8 cellular contexts compared by ENCODE assay signal in genomic region chr11:15208570-15209222, GRCh38.
A peak's percentile ranks its signal among the peaks of the same experiment; 100 is the strongest.
DNase-seq lines count a peak whose midpoint lies in the region; ATAC-seq, FAIRE-seq and TF ChIP-seq lines count a peak whose summit lies in the region.

No MANE protein-coding gene starts in this region.

- no peaks in the 10 kb centered on the region for H3K9me3 ChIP-seq in kidney (ENCODE audit: control insufficient read depth in 1 of 2, low read length in 2 of 2)

- no peaks in the 10 kb centered on the region for H3K36me3 ChIP-seq in bronchial epithelial cell (ENCODE audit: control insufficient read depth, insufficient read depth, low read length)
- H3K36me3 ChIP-seq in kidney (ENCODE audit: control insufficient read depth in 1 of 2, insufficient read depth in 2 of 2, low read length in 2 of 2) = no peaks in the 10 kb centered on the region

- H3K4me1 ChIP-seq in kidney (ENCODE audit: control insufficient read depth in 1 of 2, insufficient read depth in 1 of 2, low read depth in 1 of 2, low read length in 2 of 2) = peaks cover 0 to 4% of the 10 kb centered on the region in 2 donors

- intact Hi-C loops in kidney (cut with DNase I) = no loop called here

- no peaks in the 10 kb centered on the region for H3K27me3 ChIP-seq in bronchial epithelial cell (ENCODE audit: control insufficient read depth, insufficient read depth, low read length)

- H3K9ac ChIP-seq in kidney (ENCODE audit: low read length in 2 of 2) = no peak overlapping the region

- ATAC-seq in GM18517 (IDR thresholded peaks at IDR 0.05; ENCODE audit: unreplicated experiment) (peak; percentile 89), HG02970 (IDR thresholded peaks at IDR 0.05; ENCODE audit: low FRiP score, unreplicated experiment) (peak; percentile 68)

- H3K4me3 ChIP-seq in bronchial epithelial cell (ENCODE audit: low read depth, low read length) (no peak overlapping the region), kidney (ENCODE audit: low read length in 2 of 2) (no peak overlapping the region)

- no peak overlapping the region for H3K27ac ChIP-seq in kidney (ENCODE audit: low read depth in 2 of 2, low read length in 2 of 2)

- no peak for FAIRE-seq in bronchial epithelial cell (lab: Jason Lieb, UNC)
- FAIRE-seq in kidney (lab: Jason Lieb, UNC) = no peak

- peak; percentile 95 for TF ChIP-seq CTCF in bronchial epithelial cell (IDR thresholded peaks at IDR 0.05; ENCODE audit: insufficient read depth, low read length, severe bottlenecking)
- peak; percentile 95 for TF ChIP-seq CTCF in kidney (IDR thresholded peaks at IDR 0.05; ENCODE audit: borderline replicate concordance, extremely low read depth, insufficient read depth)

- DNase-seq in AG08396 (ENCODE audit: low spot score) (peak; percentile 87), NCI-H2029 (lab: John Stamatoyannopoulos, UW) (peak; percentile 61), bronchial epithelial cell (ENCODE audit: low read depth) (peak; percentile 40), kidney (peak; percentile 83)
- peak; percentile 53 for DNase-seq in activated CD4-positive, CD25-positive, alpha-beta regulatory T cell treated with anti-CD3 and anti-CD28 coated beads, Interleukin-2, amount 50 U/mL, for 16 hours (ENCODE audit: low read depth, low spot score)
- peak; percentile 44 for DNase-seq in stimulated activated CD4-positive, alpha-beta T cell treated with anti-CD3 and anti-CD28 coated beads, Interleukin-2, amount 100 ng/mL, for 4 hours (ENCODE audit: low read depth)
